Comparison of ENCODE assay signal across 19 cellular contexts in genomic region chrX:104135677-104136076, GRCh38. TPM values are rescaled to one million over a fixed set of nuclear protein-coding genes. Genes with fewer than 3 reads are reported as not detected.
DNase-seq lines count a peak whose midpoint lies in the region; ATAC-seq and TF ChIP-seq lines count a peak whose summit lies in the region.
"Had no signal": no experiment of that assay in that cellular context is flagged by ENCODE, and none has a peak within 500 bp of the region (broad histone marks: within the 10 kb centered on the region; RNA-seq: fewer than 3 reads in every experiment).

No MANE protein-coding gene starts in this region.

- peak overlapping the region; percentile 86 for H3K9ac ChIP-seq in mesenchymal stem cell (ENCODE audit: low read length)

- WGBS in mesenchymal stem cell = 100% methylated on average over 1 of the region's 1 CpG

- H3K9me3 Mint-ChIP-seq in activated CD8-positive, alpha-beta memory T cell treated with anti-CD3 and anti-CD28 coated beads, Interleukin-2, amount 10 ng/mL, durations not matched to agents 7 days and 5 days (ENCODE audit: low read depth) = no peaks in the 10 kb centered on the region
- H3K9me3 Mint-ChIP-seq: activated CD8-positive, alpha-beta T cell treated with anti-CD3 and anti-CD28 coated beads for 36 hours; activated naive CD4-positive, alpha-beta T cell treated with anti-CD3 and anti-CD28 coated beads, Interleukin-2, amount 50 U/mL, for 72 hours; activated T-cell treated with anti-CD3 and anti-CD28 coated beads, Interleukin-2, amount 50 U/mL, for 4 hours had no signal

- H3K4me3 ChIP-seq in choroid plexus epithelial cell (ENCODE audit: low read depth, low read length) = no peak overlapping the region
- no peak overlapping the region for H3K4me3 ChIP-seq in mesenchymal stem cell (ENCODE audit: insufficient read depth in 1 of 2, low read depth in 1 of 2, low read length in 2 of 2)
- H3K4me3 ChIP-seq in upper lobe of right lung = peak overlapping the region; percentile 31
- H3K4me3 ChIP-seq in effector memory CD4-positive, alpha-beta T cell (ENCODE audit: insufficient read depth, low read depth, low read length, poor library complexity, severe bottlenecking) = no peak overlapping the region

- H3K27me3 Mint-ChIP-seq in activated CD8-positive, alpha-beta memory T cell treated with anti-CD3 and anti-CD28 coated beads, Interleukin-2, amount 10 ng/mL, durations not matched to agents 7 days and 5 days = no peaks in the 10 kb centered on the region
- H3K27me3 Mint-ChIP-seq: activated CD8-positive, alpha-beta T cell treated with anti-CD3 and anti-CD28 coated beads for 36 hours; progenitor cell of endocrine pancreas had no signal

- peaks cover 0 to 2% of the 10 kb centered on the region in 2 experiments for H3K36me3 ChIP-seq in mesenchymal stem cell (ENCODE audit: control insufficient read depth in 1 of 2, insufficient read depth in 2 of 2, low read depth in 1 of 2, low read length in 2 of 2)
- H3K36me3 ChIP-seq in upper lobe of right lung = no peaks in the 10 kb centered on the region
- H3K36me3 ChIP-seq in effector memory CD4-positive, alpha-beta T cell (ENCODE audit: control insufficient read depth, insufficient read depth, low read length) = no peaks in the 10 kb centered on the region
- H3K36me3 ChIP-seq: HAP-1, lower lobe of right lung, uterus had no signal

- no peak overlapping the region for H3K4me3 Mint-ChIP-seq in activated CD8-positive, alpha-beta memory T cell treated with anti-CD3 and anti-CD28 coated beads, Interleukin-2, amount 10 ng/mL, durations not matched to agents 7 days and 5 days
- H3K4me3 Mint-ChIP-seq: activated CD8-positive, alpha-beta T cell treated with anti-CD3 and anti-CD28 coated beads for 36 hours; activated T-cell treated with anti-CD3 and anti-CD28 coated beads, Interleukin-2, amount 50 U/mL, for 4 hours had no signal

- peak overlapping the region; percentile 10 for H2AK5ac ChIP-seq in mesenchymal stem cell (ENCODE audit: low read length, severe bottlenecking)

- intact Hi-C loops in upper lobe of right lung (cut with DNase I) = no loop called here

- H3K79me1 ChIP-seq in mesenchymal stem cell (replicated peaks; ENCODE audit: low read length, poor library complexity, severe bottlenecking) = peaks cover 19% of the 10 kb centered on the region

- no peak overlapping the region for H3K4me2 ChIP-seq in mesenchymal stem cell (ENCODE audit: low read length, poor library complexity, severe bottlenecking)

- H3K18ac ChIP-seq in mesenchymal stem cell (ENCODE audit: low read depth in 1 of 2, low read length in 2 of 2) = no peak overlapping the region

- no peak overlapping the region for H2BK120ac ChIP-seq in mesenchymal stem cell (ENCODE audit: low read depth, low read length)

- peak overlapping the region; percentile 17 for H3K27ac Mint-ChIP-seq in activated CD8-positive, alpha-beta memory T cell treated with anti-CD3 and anti-CD28 coated beads, Interleukin-2, amount 10 ng/mL, durations not matched to agents 7 days and 5 days
- H3K27ac Mint-ChIP-seq: progenitor cell of endocrine pancreas had no signal

- peaks cover 3% of the 10 kb centered on the region for H3K4me1 ChIP-seq in mesenchymal stem cell (ENCODE audit: control insufficient read depth, insufficient read depth, low read depth, low read length)
- H3K4me1 ChIP-seq in upper lobe of right lung = no peaks in the 10 kb centered on the region
- H3K4me1 ChIP-seq in effector memory CD4-positive, alpha-beta T cell (ENCODE audit: control insufficient read depth, insufficient read depth, low read length, poor library complexity, severe bottlenecking) = no peaks in the 10 kb centered on the region
- H3K4me1 ChIP-seq: lower lobe of right lung, uterus had no signal

- CTCF ChIA-PET in activated CD8-positive, alpha-beta memory T cell treated with anti-CD3 and anti-CD28 coated beads, Interleukin-2, amount 10 ng/mL, durations not matched to agents 7 days and 5 days (lab: Charles Lee) = interaction anchor here (0.7 to 2.2 kb wide), 9 partner anchors 11 to 304 kb away, joined by 3 to 10 read pairs (median 6); partner anchors contain the start of genes FAM199X and RAB9B

- H3K9me3 ChIP-seq in mesenchymal stem cell (ENCODE audit: control insufficient read depth, low read length) (peaks cover 3% of the 10 kb centered on the region), upper lobe of right lung (no peaks in the 10 kb centered on the region)
- H3K9me3 ChIP-seq in effector memory CD4-positive, alpha-beta T cell (ENCODE audit: control insufficient read depth, low read length) = no peaks in the 10 kb centered on the region
- H3K9me3 ChIP-seq: HAP-1, lower lobe of right lung, uterus had no signal

- H2BK15ac ChIP-seq in mesenchymal stem cell (ENCODE audit: low read depth, poor library complexity, severe bottlenecking) = no peak overlapping the region

- no peak overlapping the region for H4K8ac ChIP-seq in mesenchymal stem cell (ENCODE audit: low read length)

- TF ChIP-seq CTCF in choroid plexus epithelial cell (conservative IDR thresholded peaks at IDR 0.05; ENCODE audit: low read depth, low read length) (no peak), upper lobe of right lung (IDR thresholded peaks at IDR 0.05) (no peak)

- no peak overlapping the region for H3K4ac ChIP-seq in mesenchymal stem cell (ENCODE audit: low read depth in 1 of 2, low read length in 2 of 2)

- H3K14ac ChIP-seq in mesenchymal stem cell (ENCODE audit: low read length in 2 of 2) = no peak overlapping the region

- no peak overlapping the region for H4K91ac ChIP-seq in mesenchymal stem cell (ENCODE audit: low read length)

- DNase-seq in activated CD8-positive, alpha-beta memory T cell treated with anti-CD3 and anti-CD28 coated beads, Interleukin-2, amount 10 ng/mL, durations not matched to agents 7 days and 5 days = no peak
- DNase-seq in activated CD8-positive, alpha-beta memory T cell treated with anti-CD3 and anti-CD28 coated beads, Interleukin-2, amount 50 U/mL, for 48 hours = no peak
- DNase-seq in choroid plexus epithelial cell (ENCODE audit: low read depth) (peak; percentile 45), mesenchymal stem cell (no peak), upper lobe of right lung (no peak), NCI-H2227 treated with DMSO at 0.1 percent for 48 hours (lab: John Stamatoyannopoulos, UW) (no peak)
- no peak for DNase-seq in effector memory CD4-positive, alpha-beta T cell
- DNase-seq: lower lobe of right lung had no signal

- no peak overlapping the region for H2BK12ac ChIP-seq in mesenchymal stem cell (ENCODE audit: low read length in 2 of 2)

- no peak overlapping the region for H3K23ac ChIP-seq in mesenchymal stem cell (ENCODE audit: low read length in 2 of 2)

- H2BK5ac ChIP-seq in mesenchymal stem cell (ENCODE audit: low read depth, low read length, poor library complexity, severe bottlenecking) = no peak overlapping the region

- no peak overlapping the region for H2AFZ ChIP-seq in mesenchymal stem cell (ENCODE audit: low read depth, low read length)

- H3K27me3 ChIP-seq in mesenchymal stem cell (ENCODE audit: control insufficient read depth in 1 of 2, insufficient read depth in 1 of 2, low read length in 2 of 2) (peaks cover 0 to 44% of the 10 kb centered on the region in 2 experiments), upper lobe of right lung (no peaks in the 10 kb centered on the region)
- no peaks in the 10 kb centered on the region for H3K27me3 ChIP-seq in effector memory CD4-positive, alpha-beta T cell (replicated peaks; ENCODE audit: control insufficient read depth, insufficient read depth, low read length, poor library complexity, severe bottlenecking)
- H3K27me3 ChIP-seq: uterus had no signal

- no peaks in the 10 kb centered on the region for H3K36me3 Mint-ChIP-seq in activated CD8-positive, alpha-beta memory T cell treated with anti-CD3 and anti-CD28 coated beads, Interleukin-2, amount 10 ng/mL, durations not matched to agents 7 days and 5 days
- H3K36me3 Mint-ChIP-seq: activated naive CD4-positive, alpha-beta T cell treated with anti-CD3 and anti-CD28 coated beads, Interleukin-2, amount 50 U/mL, for 72 hours had no signal

- H3K4me1 Mint-ChIP-seq in activated CD8-positive, alpha-beta memory T cell treated with anti-CD3 and anti-CD28 coated beads, Interleukin-2, amount 10 ng/mL, durations not matched to agents 7 days and 5 days = peaks cover 22% of the 10 kb centered on the region

- no peak for ATAC-seq in activated CD8-positive, alpha-beta memory T cell treated with anti-CD3 and anti-CD28 coated beads, Interleukin-2, amount 10 ng/mL, durations not matched to agents 7 days and 5 days
- ATAC-seq in upper lobe of right lung (no peak), GM21515 (IDR thresholded peaks at IDR 0.05; ENCODE audit: unreplicated experiment) (no peak)

- no peak overlapping the region for H3K27ac ChIP-seq in mesenchymal stem cell (ENCODE audit: low read length, poor library complexity, severe bottlenecking)
- no peak overlapping the region for H3K27ac ChIP-seq in upper lobe of right lung
- H3K27ac ChIP-seq in effector memory CD4-positive, alpha-beta T cell (ENCODE audit: insufficient read depth, low read length, poor library complexity, severe bottlenecking) = no peak overlapping the region
- H3K27ac ChIP-seq: C4-2B, lower lobe of right lung, skin epidermis had no signal

RNA-seq across cellular contexts. Expression of gene SLC25A53, which starts 21.1 kb away (rescaled TPM):
- 1 to 10 TPM; 7.4 to 9.6 TPM for total RNA-seq in activated CD8-positive, alpha-beta memory T cell treated with anti-CD3 and anti-CD28 coated beads, Interleukin-2, amount 10 ng/mL, durations not matched to agents 7 days and 5 days
- polyA plus RNA-seq in mesenchymal stem cell (2013, experiment 1 of 2) = 6.5 TPM
- 6.1 TPM for polyA plus RNA-seq in mesenchymal stem cell (2013, experiment 2 of 2)
- 13.6 TPM for total RNA-seq in upper lobe of right lung

RNA-seq across cellular contexts. Expression of gene ZCCHC18, which starts 23.4 kb away (rescaled TPM):
- total RNA-seq in activated CD8-positive, alpha-beta memory T cell treated with anti-CD3 and anti-CD28 coated beads, Interleukin-2, amount 10 ng/mL, durations not matched to agents 7 days and 5 days = 1 to 10 TPM; 3.3 to 3.9 TPM
- polyA plus RNA-seq in mesenchymal stem cell (2013, experiment 1 of 2) = 0.48 TPM
- polyA plus RNA-seq in mesenchymal stem cell (2013, experiment 2 of 2) = 1.2 TPM
- total RNA-seq in upper lobe of right lung = 1.6 TPM
- total RNA-seq: MCF 10A had no signal

RNA-seq across cellular contexts. Expression of gene FAM199X, which starts 30.6 kb away (rescaled TPM):
- 10 to 100 TPM; 11.9 to 12.1 TPM for total RNA-seq in activated CD8-positive, alpha-beta memory T cell treated with anti-CD3 and anti-CD28 coated beads, Interleukin-2, amount 10 ng/mL, durations not matched to agents 7 days and 5 days
- polyA plus RNA-seq in mesenchymal stem cell (2013, experiment 1 of 2) = 9.2 TPM
- polyA plus RNA-seq in mesenchymal stem cell (2013, experiment 2 of 2) = 9.6 TPM
- total RNA-seq in upper lobe of right lung = 16.0 TPM

RNA-seq across cellular contexts. Expression of gene TMSB15C, which starts 59.6 kb away (rescaled TPM):
- 1 to 10 TPM; 4.6 TPM for total RNA-seq in activated CD8-positive, alpha-beta memory T cell treated with anti-CD3 and anti-CD28 coated beads, Interleukin-2, amount 10 ng/mL, durations not matched to agents 7 days and 5 days
- 2.3 TPM for polyA plus RNA-seq in mesenchymal stem cell (2013, experiment 1 of 2)
- polyA plus RNA-seq in mesenchymal stem cell (2013, experiment 2 of 2) = 2.1 TPM
- 1.0 TPM for total RNA-seq in upper lobe of right lung
- total RNA-seq: HepG2 had no signal
- polyA plus RNA-seq: HepG2 had no signal
